In genomic region chr12:101181776-101182175, GRCh38 we compare ENCODE assay signal across 17 cellular contexts. TPM values are rescaled to one million over a fixed set of nuclear protein-coding genes. Genes with fewer than 3 reads are reported as not detected.
"Had no signal": no experiment of that assay in that cellular context is flagged by ENCODE, and none has a peak within 500 bp of the region (broad histone marks: within the 10 kb centered on the region; RNA-seq: fewer than 3 reads in every experiment).

No MANE protein-coding gene starts in this region.

- H3K36me3 ChIP-seq: left ventricle myocardium inferior, spleen, upper lobe of left lung had no signal

- H3K4me3 ChIP-seq: dorsolateral prefrontal cortex, left ventricle myocardium inferior, spleen, upper lobe of left lung had no signal

- H3K9me3 ChIP-seq: spleen, upper lobe of left lung had no signal

- ATAC-seq: sciatic nerve; stimulated activated naive CD8-positive, alpha-beta T cell treated with anti-CD3 and anti-CD28 coated beads, Interleukin-15, amount 100 ng/mL, for 72 hours had no signal

- H3K4me1 ChIP-seq: left ventricle myocardium inferior, spleen, upper lobe of left lung had no signal

- H3K27me3 ChIP-seq: dorsolateral prefrontal cortex, spleen, upper lobe of left lung had no signal

- H3K27ac ChIP-seq: dorsolateral prefrontal cortex, left ventricle myocardium inferior, spleen, upper lobe of left lung had no signal

- DNase-seq: activated CD4-positive, alpha-beta T cell treated with anti-CD3 and anti-CD28 coated beads, Interleukin-2, amount 50 U/mL, for 1 hour; activated naive CD4-positive, alpha-beta T cell; activated naive CD8-positive, alpha-beta T cell treated with anti-CD3 and anti-CD28 coated beads, Interleukin-2, amount 10 ng/mL, durations not matched to agents 7 days and 5 days; dorsolateral prefrontal cortex; endodermal cell; hippocampal formation; kidney; left ventricle myocardium inferior; mesendoderm; spleen; stimulated activated naive CD8-positive, alpha-beta T cell treated with anti-CD3 and anti-CD28 coated beads, Interleukin-15, amount 100 ng/mL, for 72 hours; upper lobe of left lung had no signal

RNA-seq across cellular contexts. Expression of gene SLC5A8, which starts 28.3 kb away (rescaled TPM):
- total RNA-seq: activated CD8-positive, alpha-beta memory T cell treated with anti-CD3 and anti-CD28 coated beads for 36 hours; activated naive CD8-positive, alpha-beta T cell treated with anti-CD3 and anti-CD28 coated beads, Interleukin-2, amount 10 ng/mL, durations not matched to agents 7 days and 5 days; endodermal cell; epithelial cell of proximal tubule; left ventricle myocardium inferior; osteoblast; pulmonary artery endothelial cell; sciatic nerve; spleen had no signal
